ENCODE assay signal across 25 cellular contexts in genomic region chr2:242036653-242036950, GRCh38.
"Had no signal": no experiment of that assay in that cellular context is flagged by ENCODE, and none has a peak within 500 bp of the region (broad histone marks: within the 10 kb centered on the region; RNA-seq: fewer than 3 reads in every experiment).

No MANE protein-coding gene starts in this region.

- H3K4me3 ChIP-seq: MG63, SJCRH30 had no signal

- H3K27me3 ChIP-seq: MG63 had no signal

- ATAC-seq: Panc1, PC-3, Right ventricle myocardium inferior, SK-N-SH treated with all-trans-retinoic acid at 6 μM for 48 hours had no signal

- H3K4me1 ChIP-seq: SJCRH30 had no signal

- H3K9me3 ChIP-seq: MG63, SJCRH30 had no signal

- DNase-seq: IMR-90; Karpas-422; KG1; MG63; NCI-H1092; NCI-H1105 treated with DMSO at 0.1 percent for 48 hours; NCI-H1417 treated with DMSO at 0.1 percent for 48 hours; NCI-H1694 treated with DMSO at 0.1 percent for 48 hours; NCI-H1930; NCI-H2081; NCI-H2107; NCI-H226; NCI-H446; NCI-H510A; NCI-H524 treated with DMSO at 0.1 percent for 48 hours; NCI-H69; NCI-H774; NK-92 treated with Interleukin-12 subunit alpha and Interleukin-12 subunit beta, amount 100 ng/mL, for 24 hours; PC-3; SHP77 treated with DMSO at 0.1 percent for 48 hours; SJCRH30 had no signal

- H3K27ac ChIP-seq: RWPE1, SJCRH30 had no signal

- H3K36me3 ChIP-seq: MG63, SJCRH30 had no signal
